ENCODE assay signal across 8 cellular contexts in genomic region chr3:32902887-32903371, GRCh38. TPM values are rescaled to one million over a fixed set of nuclear protein-coding genes. Genes with fewer than 3 reads are reported as not detected.
DNase-seq lines count a peak whose midpoint lies in the region; ATAC-seq, FAIRE-seq and TF ChIP-seq lines count a peak whose summit lies in the region.
"Not testable (repeated sequence)": the region's sequence is repeated elsewhere in the genome, so short reads cannot be mapped to it uniquely, and the experiment has no call there.

No MANE protein-coding gene starts in this region.

- peak overlapping the region; percentile 62 for H3K4me2 ChIP-seq in PC-9

- H3K4me3 Mint-ChIP-seq in stimulated activated memory B cell treated with anti-CD40 and anti-IgM and Interleukin-4, amounts not matched to agents 10 μg/mL and 1 μg/mL and 100 μg/mL, for 72 hours: peak overlapping the region; percentile 80

- ATAC-seq in HG02938 (IDR thresholded peaks at IDR 0.05; ENCODE audit: unreplicated experiment) (peak; percentile 59), pancreas (peak; percentile 60 to 90 (median 82))
- not testable (repeated sequence) for ATAC-seq in stimulated activated memory B cell treated with anti-CD40 and anti-IgM and Interleukin-4, amounts not matched to agents 10 μg/mL and 1 μg/mL and 100 μg/mL, for 72 hours

- FAIRE-seq in pancreas (lab: Jason Lieb, UNC): not testable (repeated sequence)

- not testable (repeated sequence) for H3K4me1 ChIP-seq in PC-9 (replicated peaks; ENCODE audit: insufficient read depth); breast epithelium; iPS-15b (ENCODE audit: control insufficient read depth, insufficient read depth, low read length); pancreas

- peak overlapping the region; percentile 49; the same call in 1 of the 2 replicates for H3K4me3 ChIP-seq in PC-9
- peak overlapping the region; percentile 13 to 63 (median 41) for H3K4me3 ChIP-seq in breast epithelium
- H3K4me3 ChIP-seq in iPS-15b (ENCODE audit: low read depth, low read length): peak overlapping the region; percentile 39
- peak overlapping the region in 3 of 4 donors; percentile 10 to 50 (median 28) for H3K4me3 ChIP-seq in pancreas

- not testable (repeated sequence) for H3K27ac Mint-ChIP-seq in stimulated activated memory B cell treated with anti-CD40 and anti-IgM and Interleukin-4, amounts not matched to agents 10 μg/mL and 1 μg/mL and 100 μg/mL, for 72 hours

- POLR2A ChIA-PET in PC-9 (lab: Charles Lee; ENCODE audit: unreplicated experiment): not testable (repeated sequence)

- H4K20me1 ChIP-seq in PC-9 (ENCODE audit: insufficient read depth): not testable (repeated sequence)

- TF ChIP-seq CTCF in PC-9 (conservative IDR thresholded peaks at IDR 0.05) (peak; percentile 53; the same call in 1 of the 2 replicates), breast epithelium (IDR thresholded peaks at IDR 0.05) (peak in 1 of 3 donors; percentile 23)
- TF ChIP-seq CTCF in pancreas (IDR thresholded peaks at IDR 0.05): not testable (repeated sequence)

- H3K9ac ChIP-seq in iPS-15b (ENCODE audit: low read depth, low read length): not testable (repeated sequence)

- H3K9me3 Mint-ChIP-seq in stimulated activated memory B cell treated with anti-CD40 and anti-IgM and Interleukin-4, amounts not matched to agents 10 μg/mL and 1 μg/mL and 100 μg/mL, for 72 hours: not testable (repeated sequence)

- CTCF ChIA-PET in PC-9 (lab: Charles Lee): interaction anchor here (0.6 kb wide), 1 partner anchor 40 kb away, joined by 5 read pairs; no protein-coding TSS in a partner anchor

- BruUV-seq in PC-9 (replicated peaks; lab: Mats Ljungman, UMichigan): not testable (repeated sequence)

- not testable (repeated sequence) for H3K36me3 Mint-ChIP-seq in stimulated activated memory B cell treated with anti-CD40 and anti-IgM and Interleukin-4, amounts not matched to agents 10 μg/mL and 1 μg/mL and 100 μg/mL, for 72 hours

- 28% methylated on average over 14 to 31 of the region's 31 CpGs for WGBS in pancreas, 2 donors

- not testable (repeated sequence) for H3K4me1 Mint-ChIP-seq in stimulated activated memory B cell treated with anti-CD40 and anti-IgM and Interleukin-4, amounts not matched to agents 10 μg/mL and 1 μg/mL and 100 μg/mL, for 72 hours

- not testable (repeated sequence) for H3K9me2 ChIP-seq in PC-9 (ENCODE audit: insufficient read depth)

- H3K36me3 ChIP-seq in PC-9 (ENCODE audit: low read depth); breast epithelium; iPS-15b (ENCODE audit: control insufficient read depth, insufficient read depth, low read length); pancreas: not testable (repeated sequence)

- H3K9me3 ChIP-seq in PC-9 (ENCODE audit: insufficient read depth, low read depth); breast epithelium; iPS-15b (ENCODE audit: control insufficient read depth, insufficient read depth, low read length); pancreas: not testable (repeated sequence)

- H3K27me3 ChIP-seq in PC-9 (ENCODE audit: insufficient read depth, low read depth); breast epithelium; iPS-15b (ENCODE audit: control insufficient read depth, insufficient read depth, low read length); pancreas: not testable (repeated sequence)

- not testable (repeated sequence) for H2AFZ ChIP-seq in PC-9

- peaks cover 20% of the 10 kb centered on the region for H3K27me3 Mint-ChIP-seq in stimulated activated memory B cell treated with anti-CD40 and anti-IgM and Interleukin-4, amounts not matched to agents 10 μg/mL and 1 μg/mL and 100 μg/mL, for 72 hours

- not testable (repeated sequence) for H3F3A ChIP-seq in PC-9 (ENCODE audit: insufficient read depth, low read depth)

- intact Hi-C loops in PC-9 (cut with micrococcal nuclease; ENCODE audit: unreplicated experiment): loop anchor here (1.0 to 10.0 kb wide), 2 partner anchors 118 to 170 kb away; no protein-coding TSS in a partner anchor
- intact Hi-C loops in breast epithelium (cut with DNase I; ENCODE audit: low total_unique reads); pancreas (cut with DNase I): not testable (repeated sequence)

- peak; percentile 4 for DNase-seq in DMS53 treated with DMSO at 0.1 percent for 48 hours (lab: John Stamatoyannopoulos, UW; ENCODE audit: unreplicated experiment)
- peak; percentile 58 to 60 for DNase-seq in PC-9
- DNase-seq in activated CD8-positive, alpha-beta memory T cell treated with anti-CD3 and anti-CD28 coated beads for 24 hours: peak; percentile 74
- not testable (repeated sequence) for DNase-seq in breast epithelium (ENCODE audit: low spot score in 2 of 2)
- peak; percentile 7 to 78 (median 46) for DNase-seq in pancreas

- not testable (repeated sequence) for TF ChIP-seq POLR2A in breast epithelium (IDR thresholded peaks at IDR 0.05)

- H3K27ac ChIP-seq in PC-9, breast epithelium, pancreas: not testable (repeated sequence)

- not testable (repeated sequence) for H3K79me2 ChIP-seq in PC-9 (ENCODE audit: low read depth)

RNA-seq across cellular contexts. Expression of gene CCR4, which starts 48.5 kb away (rescaled TPM):
- not detected in 2 replicates for total RNA-seq in PC-9 (2021)
- total RNA-seq in breast epithelium: under 1 TPM; 0.32 to 0.66 (median 0.44) TPM
- total RNA-seq in pancreas: under 1 TPM in 4 of 6 donors, not detected in 2; 0.06 to 0.25 (median 0.09) TPM
- polyA plus RNA-seq in pancreas: not detected
